In the genomic region with DNA sequence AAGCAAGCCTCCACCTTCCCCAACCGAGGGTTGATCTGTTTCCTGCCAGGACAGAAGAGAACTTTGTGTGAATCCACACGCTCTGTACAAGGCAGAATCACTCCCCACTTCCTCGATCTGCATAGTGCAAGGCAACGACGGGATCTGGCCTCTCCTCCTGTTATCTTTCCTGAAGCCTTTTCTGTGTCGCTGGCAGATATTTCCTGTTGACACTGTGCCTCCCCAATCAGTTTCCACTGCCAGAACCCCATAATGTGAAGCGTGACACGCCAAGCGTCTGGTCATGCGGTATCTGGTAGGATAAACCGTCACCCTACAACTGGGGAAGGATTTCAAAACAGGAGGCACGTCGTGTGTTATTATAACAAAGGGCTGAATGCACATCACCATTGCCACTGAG, we compare ENCODE assay signal across 1 cellular context.
TF ChIP-seq lines count a peak whose summit lies in the region.

No MANE protein-coding gene starts in this region.

TF ChIP-seq in K562, 482 proteins besides CTCF, POLR2A, EP300 and RAD21 (continued from another document and continues in another):
- TF ChIP-seq MTA3 (IDR thresholded peaks at IDR 0.05; ENCODE audit: borderline replicate concordance), result peak; percentile 71; the same call in 1 of the 2 replicates
- TF ChIP-seq, protein P1, sequence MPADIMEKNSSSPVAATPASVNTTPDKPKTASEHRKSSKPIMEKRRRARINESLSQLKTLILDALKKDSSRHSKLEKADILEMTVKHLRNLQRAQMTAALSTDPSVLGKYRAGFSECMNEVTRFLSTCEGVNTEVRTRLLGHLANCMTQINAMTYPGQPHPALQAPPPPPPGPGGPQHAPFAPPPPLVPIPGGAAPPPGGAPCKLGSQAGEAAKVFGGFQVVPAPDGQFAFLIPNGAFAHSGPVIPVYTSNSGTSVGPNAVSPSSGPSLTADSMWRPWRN (IDR thresholded peaks at IDR 0.05; ENCODE audit: low read depth), result 0 out of 2 replicates have a peak, but pooled peaks have one; percentile 25
- TF ChIP-seq KAT2B (IDR thresholded peaks at IDR 0.05; ENCODE audit: low read depth, low read length), result no peak
- peak; percentile 84 for TF ChIP-seq BHLHE40 (IDR thresholded peaks at IDR 0.05; ENCODE audit: low read length)
- TF ChIP-seq ZNF764 (CRISPR knock-in tag; IDR thresholded peaks at IDR 0.05; ENCODE audit: low read depth), result no peak
- TF ChIP-seq TOE1 (IDR thresholded peaks at IDR 0.05; ENCODE audit: borderline replicate concordance), result peak; percentile 65; the same call in 1 of the 2 replicates
- no peak for TF ChIP-seq TOE1 (CRISPR knock-in tag; IDR thresholded peaks at IDR 0.05; ENCODE audit: borderline replicate concordance, low read depth)
- TF ChIP-seq ZNF766 (CRISPR knock-in tag; conservative IDR thresholded peaks at IDR 0.05), result peak; percentile 74
- TF ChIP-seq ZBTB1 (CRISPR knock-in tag; IDR thresholded peaks at IDR 0.05; ENCODE audit: borderline replicate concordance, low read depth), result no peak
- peak; percentile 54; the same call in 1 of the 2 replicates for TF ChIP-seq HDAC2 (IDR thresholded peaks at IDR 0.05)
- TF ChIP-seq SPI1 (IDR thresholded peaks at IDR 0.05; ENCODE audit: borderline replicate concordance, low read depth, low read length), result peak; percentile 71; the same call in 1 of the 2 replicates
- no peak for TF ChIP-seq ZNF184 (CRISPR knock-in tag; IDR thresholded peaks at IDR 0.05)
- no peak for TF ChIP-seq TGIF2 (CRISPR knock-in tag; IDR thresholded peaks at IDR 0.05)
- TF ChIP-seq TBL1XR1 (IDR thresholded peaks at IDR 0.05; ENCODE audit: low read length in 2 of 2), result peak in 1 of 2 experiments; percentile 55; a peak in 1 of 4 replicates
- TF ChIP-seq DPF2 (IDR thresholded peaks at IDR 0.05), result peak; percentile 75
- TF ChIP-seq, protein P2, sequence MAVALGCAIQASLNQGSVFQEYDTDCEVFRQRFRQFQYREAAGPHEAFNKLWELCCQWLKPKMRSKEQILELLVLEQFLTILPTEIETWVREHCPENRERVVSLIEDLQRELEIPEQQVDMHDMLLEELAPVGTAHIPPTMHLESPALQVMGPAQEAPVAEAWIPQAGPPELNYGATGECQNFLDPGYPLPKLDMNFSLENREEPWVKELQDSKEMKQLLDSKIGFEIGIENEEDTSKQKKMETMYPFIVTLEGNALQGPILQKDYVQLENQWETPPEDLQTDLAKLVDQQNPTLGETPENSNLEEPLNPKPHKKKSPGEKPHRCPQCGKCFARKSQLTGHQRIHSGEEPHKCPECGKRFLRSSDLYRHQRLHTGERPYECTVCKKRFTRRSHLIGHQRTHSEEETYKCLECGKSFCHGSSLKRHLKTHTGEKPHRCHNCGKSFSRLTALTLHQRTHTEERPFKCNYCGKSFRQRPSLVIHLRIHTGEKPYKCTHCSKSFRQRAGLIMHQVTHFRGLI (CRISPR knock-in tag; IDR thresholded peaks at IDR 0.05), result peak; percentile 44; the same call in 1 of the 2 replicates
- TF ChIP-seq MYC (IDR thresholded peaks at IDR 0.05; ENCODE audit: low read depth, low read length), result peak; percentile 86
- TF ChIP-seq MYC (CRISPR knock-in tag; IDR thresholded peaks at IDR 0.05; ENCODE audit: borderline replicate concordance, low read depth), result no peak
- TF ChIP-seq GATA2 (CRISPR knock-in tag; IDR thresholded peaks at IDR 0.05), result peak; percentile 84
- TF ChIP-seq FOSL1 (tag; conservative IDR thresholded peaks at IDR 0.05), result peak; percentile 52
- TF ChIP-seq ZNF589 (CRISPR knock-in tag; IDR thresholded peaks at IDR 0.05; ENCODE audit: low read depth), result peak; percentile 97
- TF ChIP-seq POLR2H (tag; IDR thresholded peaks at IDR 0.05; ENCODE audit: low read depth), result peak; percentile 78
- no peak for TF ChIP-seq PML (IDR thresholded peaks at IDR 0.05; ENCODE audit: low read length)
- TF ChIP-seq, protein P3, sequence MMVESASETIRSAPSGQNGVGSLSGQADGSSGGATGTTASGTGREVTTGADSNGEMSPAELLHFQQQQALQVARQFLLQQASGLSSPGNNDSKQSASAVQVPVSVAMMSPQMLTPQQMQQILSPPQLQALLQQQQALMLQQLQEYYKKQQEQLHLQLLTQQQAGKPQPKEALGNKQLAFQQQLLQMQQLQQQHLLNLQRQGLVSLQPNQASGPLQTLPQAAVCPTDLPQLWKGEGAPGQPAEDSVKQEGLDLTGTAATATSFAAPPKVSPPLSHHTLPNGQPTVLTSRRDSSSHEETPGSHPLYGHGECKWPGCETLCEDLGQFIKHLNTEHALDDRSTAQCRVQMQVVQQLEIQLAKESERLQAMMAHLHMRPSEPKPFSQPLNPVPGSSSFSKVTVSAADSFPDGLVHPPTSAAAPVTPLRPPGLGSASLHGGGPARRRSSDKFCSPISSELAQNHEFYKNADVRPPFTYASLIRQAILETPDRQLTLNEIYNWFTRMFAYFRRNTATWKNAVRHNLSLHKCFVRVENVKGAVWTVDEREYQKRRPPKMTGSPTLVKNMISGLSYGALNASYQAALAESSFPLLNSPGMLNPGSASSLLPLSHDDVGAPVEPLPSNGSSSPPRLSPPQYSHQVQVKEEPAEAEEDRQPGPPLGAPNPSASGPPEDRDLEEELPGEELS (CRISPR knock-in tag; IDR thresholded peaks at IDR 0.05; ENCODE audit: borderline replicate concordance), result 0 out of 2 replicates have a peak, but pooled peaks have one; percentile 53
- TF ChIP-seq CTBP1 (IDR thresholded peaks at IDR 0.05; ENCODE audit: borderline replicate concordance), result peak; percentile 67; the same call in 1 of the 2 replicates
- peak; percentile 36; the same call in 1 of the 2 replicates for TF ChIP-seq DMBX1 (CRISPR knock-in tag; IDR thresholded peaks at IDR 0.05; ENCODE audit: borderline replicate concordance)
- TF ChIP-seq, protein P4, sequence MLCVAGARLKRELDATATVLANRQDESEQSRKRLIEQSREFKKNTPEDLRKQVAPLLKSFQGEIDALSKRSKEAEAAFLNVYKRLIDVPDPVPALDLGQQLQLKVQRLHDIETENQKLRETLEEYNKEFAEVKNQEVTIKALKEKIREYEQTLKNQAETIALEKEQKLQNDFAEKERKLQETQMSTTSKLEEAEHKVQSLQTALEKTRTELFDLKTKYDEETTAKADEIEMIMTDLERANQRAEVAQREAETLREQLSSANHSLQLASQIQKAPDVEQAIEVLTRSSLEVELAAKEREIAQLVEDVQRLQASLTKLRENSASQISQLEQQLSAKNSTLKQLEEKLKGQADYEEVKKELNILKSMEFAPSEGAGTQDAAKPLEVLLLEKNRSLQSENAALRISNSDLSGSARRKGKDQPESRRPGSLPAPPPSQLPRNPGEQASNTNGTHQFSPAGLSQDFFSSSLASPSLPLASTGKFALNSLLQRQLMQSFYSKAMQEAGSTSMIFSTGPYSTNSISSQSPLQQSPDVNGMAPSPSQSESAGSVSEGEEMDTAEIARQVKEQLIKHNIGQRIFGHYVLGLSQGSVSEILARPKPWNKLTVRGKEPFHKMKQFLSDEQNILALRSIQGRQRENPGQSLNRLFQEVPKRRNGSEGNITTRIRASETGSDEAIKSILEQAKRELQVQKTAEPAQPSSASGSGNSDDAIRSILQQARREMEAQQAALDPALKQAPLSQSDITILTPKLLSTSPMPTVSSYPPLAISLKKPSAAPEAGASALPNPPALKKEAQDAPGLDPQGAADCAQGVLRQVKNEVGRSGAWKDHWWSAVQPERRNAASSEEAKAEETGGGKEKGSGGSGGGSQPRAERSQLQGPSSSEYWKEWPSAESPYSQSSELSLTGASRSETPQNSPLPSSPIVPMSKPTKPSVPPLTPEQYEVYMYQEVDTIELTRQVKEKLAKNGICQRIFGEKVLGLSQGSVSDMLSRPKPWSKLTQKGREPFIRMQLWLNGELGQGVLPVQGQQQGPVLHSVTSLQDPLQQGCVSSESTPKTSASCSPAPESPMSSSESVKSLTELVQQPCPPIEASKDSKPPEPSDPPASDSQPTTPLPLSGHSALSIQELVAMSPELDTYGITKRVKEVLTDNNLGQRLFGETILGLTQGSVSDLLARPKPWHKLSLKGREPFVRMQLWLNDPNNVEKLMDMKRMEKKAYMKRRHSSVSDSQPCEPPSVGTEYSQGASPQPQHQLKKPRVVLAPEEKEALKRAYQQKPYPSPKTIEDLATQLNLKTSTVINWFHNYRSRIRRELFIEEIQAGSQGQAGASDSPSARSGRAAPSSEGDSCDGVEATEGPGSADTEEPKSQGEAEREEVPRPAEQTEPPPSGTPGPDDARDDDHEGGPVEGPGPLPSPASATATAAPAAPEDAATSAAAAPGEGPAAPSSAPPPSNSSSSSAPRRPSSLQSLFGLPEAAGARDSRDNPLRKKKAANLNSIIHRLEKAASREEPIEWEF (CRISPR knock-in tag; IDR thresholded peaks at IDR 0.05), result peak; percentile 73; the same call in 1 of the 2 replicates
- no peak for TF ChIP-seq ZC3H4 (CRISPR knock-in tag; IDR thresholded peaks at IDR 0.05; ENCODE audit: borderline replicate concordance)
- 0 out of 2 replicates have a peak, but pooled peaks have one; percentile 18 for TF ChIP-seq POLR2AphosphoS5 (IDR thresholded peaks at IDR 0.05; ENCODE audit: control insufficient read depth, insufficient read depth, low read depth, low read length)
- no peak for TF ChIP-seq PPARD (CRISPR knock-in tag; IDR thresholded peaks at IDR 0.05)
- peak; percentile 87 for TF ChIP-seq TCF3 (CRISPR knock-in tag; IDR thresholded peaks at IDR 0.05)
- TF ChIP-seq, protein P5, sequence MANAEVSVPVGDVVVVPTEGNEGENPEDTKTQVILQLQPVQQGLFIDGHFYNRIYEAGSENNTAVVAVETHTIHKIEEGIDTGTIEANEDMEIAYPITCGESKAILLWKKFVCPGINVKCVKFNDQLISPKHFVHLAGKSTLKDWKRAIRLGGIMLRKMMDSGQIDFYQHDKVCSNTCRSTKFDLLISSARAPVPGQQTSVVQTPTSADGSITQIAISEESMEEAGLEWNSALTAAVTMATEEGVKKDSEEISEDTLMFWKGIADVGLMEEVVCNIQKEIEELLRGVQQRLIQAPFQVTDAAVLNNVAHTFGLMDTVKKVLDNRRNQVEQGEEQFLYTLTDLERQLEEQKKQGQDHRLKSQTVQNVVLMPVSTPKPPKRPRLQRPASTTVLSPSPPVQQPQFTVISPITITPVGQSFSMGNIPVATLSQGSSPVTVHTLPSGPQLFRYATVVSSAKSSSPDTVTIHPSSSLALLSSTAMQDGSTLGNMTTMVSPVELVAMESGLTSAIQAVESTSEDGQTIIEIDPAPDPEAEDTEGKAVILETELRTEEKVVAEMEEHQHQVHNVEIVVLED (CRISPR knock-in tag; IDR thresholded peaks at IDR 0.05), result no peak
- TF ChIP-seq CBX3 (IDR thresholded peaks at IDR 0.05; ENCODE audit: borderline replicate concordance in 1 of 2, low read length in 2 of 2), result 0 out of 3 replicates have a peak, but pooled peaks of 1 of the 2 experiments have one; percentile 26
- peak; percentile 52; the same call in 1 of the 2 replicates for TF ChIP-seq EHMT2 (IDR thresholded peaks at IDR 0.05)
- TF ChIP-seq SMARCE1 (IDR thresholded peaks at IDR 0.05), result peak; percentile 63; the same call in 1 of the 2 replicates
- TF ChIP-seq CCAR2 (IDR thresholded peaks at IDR 0.05; ENCODE audit: low read depth, low read length), result no peak
- peak; percentile 27 to 58; a peak in 2 of 4 replicates for TF ChIP-seq TRIM24 (IDR thresholded peaks at IDR 0.05)
- peak; percentile 93 to 95 for TF ChIP-seq FOXK2 (conservative IDR thresholded peaks at IDR 0.05 in 1 of 2, IDR thresholded peaks at IDR 0.05 in 1 of 2; ENCODE audit: low read depth in 2 of 2)
- TF ChIP-seq, protein P6, sequence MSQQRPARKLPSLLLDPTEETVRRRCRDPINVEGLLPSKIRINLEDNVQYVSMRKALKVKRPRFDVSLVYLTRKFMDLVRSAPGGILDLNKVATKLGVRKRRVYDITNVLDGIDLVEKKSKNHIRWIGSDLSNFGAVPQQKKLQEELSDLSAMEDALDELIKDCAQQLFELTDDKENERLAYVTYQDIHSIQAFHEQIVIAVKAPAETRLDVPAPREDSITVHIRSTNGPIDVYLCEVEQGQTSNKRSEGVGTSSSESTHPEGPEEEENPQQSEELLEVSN (IDR thresholded peaks at IDR 0.05; ENCODE audit: borderline replicate concordance in 1 of 2, extremely low read depth in 1 of 2, insufficient read depth in 1 of 2, insufficient read length in 1 of 2, low read depth in 1 of 2, low read length in 1 of 2, poor library complexity in 1 of 2, severe bottlenecking in 1 of 2), result peak in 1 of 2 experiments; percentile 26
- TF ChIP-seq, protein P7, sequence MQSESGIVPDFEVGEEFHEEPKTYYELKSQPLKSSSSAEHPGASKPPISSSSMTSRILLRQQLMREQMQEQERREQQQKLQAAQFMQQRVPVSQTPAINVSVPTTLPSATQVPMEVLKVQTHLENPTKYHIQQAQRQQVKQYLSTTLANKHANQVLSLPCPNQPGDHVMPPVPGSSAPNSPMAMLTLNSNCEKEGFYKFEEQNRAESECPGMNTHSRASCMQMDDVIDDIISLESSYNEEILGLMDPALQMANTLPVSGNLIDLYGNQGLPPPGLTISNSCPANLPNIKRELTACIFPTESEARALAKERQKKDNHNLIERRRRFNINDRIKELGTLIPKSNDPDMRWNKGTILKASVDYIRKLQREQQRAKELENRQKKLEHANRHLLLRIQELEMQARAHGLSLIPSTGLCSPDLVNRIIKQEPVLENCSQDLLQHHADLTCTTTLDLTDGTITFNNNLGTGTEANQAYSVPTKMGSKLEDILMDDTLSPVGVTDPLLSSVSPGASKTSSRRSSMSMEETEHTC (IDR thresholded peaks at IDR 0.05), result peak; percentile 47; the same call in 1 of the 2 replicates
- TF ChIP-seq NR2C2 (CRISPR knock-in tag; IDR thresholded peaks at IDR 0.05), result no peak
- TF ChIP-seq NR2C2 (tag; IDR thresholded peaks at IDR 0.05), result 0 out of 2 replicates have a peak, but pooled peaks have one; percentile 21
- TF ChIP-seq CCNT2 (IDR thresholded peaks at IDR 0.05; ENCODE audit: borderline replicate concordance, extremely low read depth, insufficient read length, low read depth, low read length), result peak; percentile 25
- TF ChIP-seq TEAD1 (CRISPR knock-in tag; IDR thresholded peaks at IDR 0.05), result peak in 1 of 2 experiments; percentile 62; a peak in 1 of 4 replicates
- TF ChIP-seq LEF1 (IDR thresholded peaks at IDR 0.05), result peak; percentile 68; the same call in 1 of the 2 replicates
- TF ChIP-seq CBFA2T3 (IDR thresholded peaks at IDR 0.05), result peak; percentile 88
- no peak for TF ChIP-seq NR4A1 (CRISPR knock-in tag; IDR thresholded peaks at IDR 0.05)
- TF ChIP-seq NR4A1 (tag; IDR thresholded peaks at IDR 0.05), result 0 out of 2 replicates have a peak, but pooled peaks have one; percentile 42
- peak; percentile 73 for TF ChIP-seq TAL1 (IDR thresholded peaks at IDR 0.05)
- peak; percentile 37; the same call in 1 of the 2 replicates for TF ChIP-seq ZBTB17 (CRISPR knock-in tag; IDR thresholded peaks at IDR 0.05)
- TF ChIP-seq NFIC (IDR thresholded peaks at IDR 0.05), result peak; percentile 52; the same call in 1 of the 2 replicates
- TF ChIP-seq, protein P8, sequence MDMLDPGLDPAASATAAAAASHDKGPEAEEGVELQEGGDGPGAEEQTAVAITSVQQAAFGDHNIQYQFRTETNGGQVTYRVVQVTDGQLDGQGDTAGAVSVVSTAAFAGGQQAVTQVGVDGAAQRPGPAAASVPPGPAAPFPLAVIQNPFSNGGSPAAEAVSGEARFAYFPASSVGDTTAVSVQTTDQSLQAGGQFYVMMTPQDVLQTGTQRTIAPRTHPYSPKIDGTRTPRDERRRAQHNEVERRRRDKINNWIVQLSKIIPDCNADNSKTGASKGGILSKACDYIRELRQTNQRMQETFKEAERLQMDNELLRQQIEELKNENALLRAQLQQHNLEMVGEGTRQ (CRISPR knock-in tag; IDR thresholded peaks at IDR 0.05), result no peak
